Comparison of ENCODE assay signal across 7 cellular contexts in genomic region chr19:1070931-1071791, GRCh38. TPM values are rescaled to one million over a fixed set of nuclear protein-coding genes. Genes with fewer than 3 reads are reported as not detected.
DNase-seq lines count a peak whose midpoint lies in the region; ATAC-seq, FAIRE-seq and TF ChIP-seq lines count a peak whose summit lies in the region.
"Had no signal": no experiment of that assay in that cellular context is flagged by ENCODE, and none has a peak within 500 bp of the region (broad histone marks: within the 10 kb centered on the region; RNA-seq: fewer than 3 reads in every experiment).

No MANE protein-coding gene starts in this region.

- peaks cover 84% of the 10 kb centered on the region for H3K4me1 ChIP-seq in BLaER1

- ATAC-seq in GM18867 (IDR thresholded peaks at IDR 0.05; ENCODE audit: unreplicated experiment) (no peak), HG02973 (IDR thresholded peaks at IDR 0.05; ENCODE audit: unreplicated experiment) (no peak)
- ATAC-seq: body of pancreas had no signal

- TF ChIP-seq POLR2A in GM12891 (IDR thresholded peaks at IDR 0.05; ENCODE audit: low read depth, low read length): no peak

- peaks cover 65% of the 10 kb centered on the region for H3K36me3 ChIP-seq in BLaER1

- no peaks in the 10 kb centered on the region for H3K9me3 ChIP-seq in BLaER1
- H3K9me3 ChIP-seq: body of pancreas had no signal

- peaks cover 66% of the 10 kb centered on the region for H4K20me1 ChIP-seq in BLaER1

- no peaks in the 10 kb centered on the region for H3K27me3 ChIP-seq in BLaER1

- FAIRE-seq in GM12891 (lab: Jason Lieb, UNC): no peak

- no peak for TF ChIP-seq CTCF in RWPE1 (conservative IDR thresholded peaks at IDR 0.05; ENCODE audit: low read depth)

- peak overlapping the region; percentile 22; the same call in 1 of the 2 replicates for H3K4me2 ChIP-seq in BLaER1

- no peak overlapping the region for H3K9ac ChIP-seq in BLaER1

- H3K27ac ChIP-seq in BLaER1: no peak overlapping the region
- H3K27ac ChIP-seq in RWPE1: peak overlapping the region; percentile 19
- H3K27ac ChIP-seq: body of pancreas had no signal

- CTCF ChIA-PET in RWPE1 (lab: Yijun Ruan, JAX): interaction anchor here (0.6 to 0.8 kb wide), 3 partner anchors 9 to 212 kb away, joined by 3 to 5 read pairs (median 3); partner anchors contain the start of gene CFD

- DNase-seq in RWPE1 (ENCODE audit: low spot score) (no peak), GM12891 (ENCODE audit: insufficient read length, low spot score) (no peak)
- DNase-seq: body of pancreas had no signal

- POLR2A ChIA-PET in RWPE1 (lab: Yijun Ruan, JAX; ENCODE audit: low non-redundant PET): no interaction called here

- H3K4me3 ChIP-seq in BLaER1 (no peak overlapping the region), iPS-11a (ENCODE audit: low read depth, low read length) (peak overlapping the region; percentile 43)
- H3K4me3 ChIP-seq: body of pancreas had no signal

TF ChIP-seq in GM12891, 5 proteins besides CTCF, POLR2A, EP300 and RAD21:
- no peak for TF ChIP-seq POLR2AphosphoS5 (IDR thresholded peaks at IDR 0.05; ENCODE audit: low read depth, low read length)
- no peak for TF ChIP-seq TAF1 (IDR thresholded peaks at IDR 0.05; ENCODE audit: low read depth, low read length)
- TF ChIP-seq PAX5 (IDR thresholded peaks at IDR 0.05; ENCODE audit: insufficient read depth, low read length, severe bottlenecking): no peak
- TF ChIP-seq POU2F2 (IDR thresholded peaks at IDR 0.05; ENCODE audit: low read depth, low read length): no peak
- no peak for TF ChIP-seq SPI1 (IDR thresholded peaks at IDR 0.05; ENCODE audit: low read depth, low read length)
TF ChIP-seq in GM12891: peak in this region for 0.

RNA-seq across cellular contexts. Expression of gene ARHGAP45, which starts 4.2 kb away (rescaled TPM):
- polyA plus RNA-seq in GM12891 (2012; ENCODE audit: low read depth, missing spikeins): 71.9 TPM

RNA-seq across cellular contexts. Expression of gene POLR2E, which starts 24.0 kb away (rescaled TPM):
- 196 TPM for polyA plus RNA-seq in GM12891 (2012; ENCODE audit: low read depth, missing spikeins)

RNA-seq across cellular contexts. Expression of gene ABCA7, which starts 31.3 kb away (rescaled TPM):
- polyA plus RNA-seq in GM12891 (2012; ENCODE audit: low read depth, missing spikeins): 13.2 TPM

RNA-seq across cellular contexts. Expression of gene GPX4, which starts 32.6 kb away (rescaled TPM):
- polyA plus RNA-seq in GM12891 (2012; ENCODE audit: low read depth, missing spikeins): 472 TPM

RNA-seq across cellular contexts. Expression of gene CNN2, which starts 44.8 kb away (rescaled TPM):
- polyA plus RNA-seq in GM12891 (2012; ENCODE audit: low read depth, missing spikeins): 101 TPM
